ENCODE assay signal across 9 cellular contexts in the genomic region with DNA sequence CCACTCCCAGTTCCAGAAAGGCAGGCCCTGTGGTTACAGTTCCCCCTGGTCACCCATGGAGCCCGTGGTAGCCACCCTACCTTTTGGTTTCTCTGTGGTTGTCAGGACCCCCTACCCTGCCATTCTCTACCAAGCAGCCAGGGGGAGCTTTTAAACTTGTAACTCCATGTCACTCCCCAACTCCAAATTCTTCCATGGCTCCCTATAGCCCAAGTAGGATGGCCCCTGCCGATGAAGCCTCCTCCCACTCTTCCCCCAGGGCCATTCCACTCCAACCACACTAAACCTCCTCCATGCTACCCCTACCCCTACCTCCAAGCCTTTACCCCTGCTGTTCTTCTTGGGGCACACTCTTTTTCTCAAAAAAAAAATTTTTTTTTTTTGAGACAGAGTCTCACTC. TPM values are rescaled to one million over a fixed set of nuclear protein-coding genes. Genes with fewer than 3 reads are reported as not detected.
A peak's percentile ranks its signal among the peaks of the same experiment; 100 is the strongest.
DNase-seq lines count a peak whose midpoint lies in the region; ATAC-seq and TF ChIP-seq lines count a peak whose summit lies in the region.
"Had no signal": no experiment of that assay in that cellular context is flagged by ENCODE, and none has a peak within 500 bp of the region (broad histone marks: within the 10 kb centered on the region; RNA-seq: fewer than 3 reads in every experiment).

No MANE protein-coding gene starts in this region.

- ATAC-seq in CD4-positive, alpha-beta T cell (ENCODE audit: poor library complexity): no peak
- ATAC-seq in central memory CD8-positive, alpha-beta T cell (replicated peaks; ENCODE audit: extremely low read depth, poor library complexity, severe bottlenecking): no peak
- ATAC-seq in naive B cell (ENCODE audit: low read depth in 2 of 2) (no peak), GM21367 (IDR thresholded peaks at IDR 0.05; ENCODE audit: unreplicated experiment) (no peak)

- no peaks in the 10 kb centered on the region for H3K27me3 Mint-ChIP-seq in CD4-positive, alpha-beta T cell
- no peaks in the 10 kb centered on the region for H3K27me3 Mint-ChIP-seq in central memory CD8-positive, alpha-beta T cell
- H3K27me3 Mint-ChIP-seq in naive B cell: peaks cover 0 to 5% (median 0%) of the 10 kb centered on the region in 3 donors

- peak; percentile 75 for TF ChIP-seq CTCF in CD4-positive, alpha-beta T cell (IDR thresholded peaks at IDR 0.05)

- no peaks in the 10 kb centered on the region for H3K9me3 Mint-ChIP-seq in CD4-positive, alpha-beta T cell
- H3K9me3 Mint-ChIP-seq in central memory CD8-positive, alpha-beta T cell: no peaks in the 10 kb centered on the region
- H3K9me3 Mint-ChIP-seq in naive B cell: no peaks in the 10 kb centered on the region

- no peaks in the 10 kb centered on the region for H3K27me3 ChIP-seq in CD4-positive, alpha-beta T cell (ENCODE audit: control insufficient read depth, insufficient read depth, low read length)
- H3K27me3 ChIP-seq: SJSA1 had no signal

- peaks cover 23% of the 10 kb centered on the region for H3K4me1 Mint-ChIP-seq in CD4-positive, alpha-beta T cell (ENCODE audit: low read depth)
- peaks cover 22% of the 10 kb centered on the region for H3K4me1 Mint-ChIP-seq in central memory CD8-positive, alpha-beta T cell
- H3K4me1 Mint-ChIP-seq in naive B cell: peaks cover 17 to 30% (median 21%) of the 10 kb centered on the region in 3 donors

- H3K27ac Mint-ChIP-seq in CD4-positive, alpha-beta T cell: peak overlapping the region; percentile 92
- peak overlapping the region; percentile 85 for H3K27ac Mint-ChIP-seq in central memory CD8-positive, alpha-beta T cell (ENCODE audit: low read depth)
- peak overlapping the region in 5 of 6 donors; percentile 30 to 94 (median 57) for H3K27ac Mint-ChIP-seq in naive B cell

- DNase-seq in CD4-positive, alpha-beta T cell: peak in 7 of 10 experiments; percentile 21 to 29 (median 23)
- DNase-seq in GM19238 (ENCODE audit: insufficient read length, low spot score) (peak; percentile 63), SKM-1 treated with dmso at 0.1 percent for 144 hours (lab: John Stamatoyannopoulos, UW; ENCODE audit: unreplicated experiment) (peak; percentile 35), naive B cell (peak; percentile 57), DMS79 (lab: John Stamatoyannopoulos, UW) (no peak), NCI-H187 treated with DMSO at 0.1 percent for 48 hours (lab: John Stamatoyannopoulos, UW) (no peak)
- no peak for DNase-seq in central memory CD8-positive, alpha-beta T cell (ENCODE audit: low spot score in 2 of 2)

- CTCF ChIA-PET in CD4-positive, alpha-beta T cell (lab: Charles Lee): interaction anchor here (1.0 to 3.0 kb wide), 5 partner anchors 10 to 34 kb away, joined by 4 to 38 read pairs (median 6); a partner anchor contains a TSS

- peaks cover 4% of the 10 kb centered on the region for H3K36me3 Mint-ChIP-seq in CD4-positive, alpha-beta T cell (ENCODE audit: low read depth)
- peaks cover 14% of the 10 kb centered on the region for H3K36me3 Mint-ChIP-seq in central memory CD8-positive, alpha-beta T cell (ENCODE audit: insufficient read depth)
- H3K36me3 Mint-ChIP-seq in naive B cell: no peaks in the 10 kb centered on the region

- POLR2A ChIA-PET in CD4-positive, alpha-beta T cell (lab: Charles Lee): interaction anchor here (1.3 kb wide), 1 partner anchor 21 kb away, joined by 3 read pairs; no protein-coding TSS in a partner anchor

- H3K27ac ChIP-seq in CD4-positive, alpha-beta T cell (ENCODE audit: low read depth, low read length): no peak overlapping the region
- H3K27ac ChIP-seq: SJSA1 had no signal

- intact Hi-C loops in CD4-positive, alpha-beta T cell (cut with DNase I, micrococcal nuclease): loop anchor here (1.0 to 10.0 kb wide), 2 partner anchors 21 to 374 kb away; no protein-coding TSS in a partner anchor

- peak overlapping the region; percentile 92 for H3K4me3 Mint-ChIP-seq in CD4-positive, alpha-beta T cell
- peak overlapping the region; percentile 89 for H3K4me3 Mint-ChIP-seq in central memory CD8-positive, alpha-beta T cell
- peak overlapping the region in 5 of 8 donors; percentile 60 to 89 (median 78) for H3K4me3 Mint-ChIP-seq in naive B cell

- no peaks in the 10 kb centered on the region for H3K9me3 ChIP-seq in CD4-positive, alpha-beta T cell (ENCODE audit: control insufficient read depth, low read length)
- H3K9me3 ChIP-seq: SJSA1 had no signal

RNA-seq across cellular contexts. Expression of a gene that starts 2.2 kb away (rescaled TPM):
- total RNA-seq in CD4-positive, alpha-beta T cell: 10 to 100 TPM; 14.6 to 17.2 TPM
- under 1 TPM in 4 of 6 donors, not detected in 2; 0.06 to 0.21 (median 0.16) TPM for polyA plus RNA-seq in naive B cell (ENCODE audit: low read depth in 6 of 6)

RNA-seq across cellular contexts. Expression of a gene that starts 23.1 kb away (rescaled TPM):
- 10 to 100 TPM; 44.6 to 47.3 TPM for total RNA-seq in CD4-positive, alpha-beta T cell
- 10 to 100 TPM; 23.7 to 34.3 (median 27.4) TPM for polyA plus RNA-seq in naive B cell (ENCODE audit: low read depth in 6 of 6)

RNA-seq across cellular contexts. Expression of a gene that starts 34.2 kb away (rescaled TPM):
- total RNA-seq in CD4-positive, alpha-beta T cell: 100 to 1,000 TPM; 159 to 160 TPM
- 10 to 100 TPM; 13.9 to 56.7 (median 31.3) TPM for polyA plus RNA-seq in naive B cell (ENCODE audit: low read depth in 6 of 6)

RNA-seq across cellular contexts. Expression of a gene that starts 42.0 kb away (rescaled TPM):
- 1 to 10 TPM; 7.0 to 7.4 TPM for total RNA-seq in CD4-positive, alpha-beta T cell
- 1 to 10 TPM in 5 of 6 donors, not detected in 1; 2.5 to 4.9 (median 3.8) TPM for polyA plus RNA-seq in naive B cell (ENCODE audit: low read depth in 6 of 6)

RNA-seq across cellular contexts. Expression of a gene that starts 57.8 kb away (rescaled TPM):
- total RNA-seq in CD4-positive, alpha-beta T cell: under 1 TPM; 0.52 to 0.70 TPM
- polyA plus RNA-seq in naive B cell (ENCODE audit: low read depth in 6 of 6): not detected
- total RNA-seq: SJSA1 had no signal

Comparison
In these comparisons a context has a peak if more than half of its experiments do, and no peak if none do; other contexts are left out.
1. DNase-seq: peak in CD4-positive, alpha-beta T cell (7 of 10), GM19238 (single experiment), SKM-1 treated with dmso at 0.1 percent for 144 hours (single experiment) and naive B cell (single experiment); none in central memory CD8-positive, alpha-beta T cell (0 of 2), DMS79 (single experiment) and NCI-H187 treated with DMSO at 0.1 percent for 48 hours (single experiment).
2. Peak in every context shown above with its lines, with median percentiles within 50 percentile points of each other: H3K27ac Mint-ChIP-seq and H3K4me3 Mint-ChIP-seq.